33 cellular contexts compared by ENCODE assay signal in genomic region chr6:41709375-41709774, GRCh38. TPM values are rescaled to one million over a fixed set of nuclear protein-coding genes. Genes with fewer than 3 reads are reported as not detected.
"Had no signal": no experiment of that assay in that cellular context is flagged by ENCODE, and none has a peak within 500 bp of the region (broad histone marks: within the 10 kb centered on the region; RNA-seq: fewer than 3 reads in every experiment).

No MANE protein-coding gene starts in this region.

- FAIRE-seq: endothelial cell of umbilical vein, keratinocyte had no signal

- DNase-seq: activated CD4-positive, alpha-beta T cell treated with anti-CD3 and anti-CD28 coated beads, Interleukin-2, amount 50 U/mL, for 1 hour; activated CD8-positive, alpha-beta T cell treated with anti-CD3 and anti-CD28 coated beads for 36 hours; activated gamma-delta T cell treated with Interleukin-2 at 50 U/mL for 16 hours; activated naive CD4-positive, alpha-beta T cell treated with anti-CD3 and anti-CD28 coated beads, Interleukin-2, amount 50 U/mL, for 16 hours; activated T-cell treated with anti-CD3 and anti-CD28 coated beads, Interleukin-2, amount 50 U/mL, for 4 hours; anterior cingulate cortex; cerebellar nuclear complex; left colon; natural killer cell; occipital lobe; stimulated activated CD4-positive, alpha-beta T cell treated with anti-CD3 and anti-CD28 coated beads, Interleukin-1b, Interleukin-23, amount 100 ng/mL, for 48 hours; stimulated activated CD4-positive, alpha-beta T cell treated with anti-CD3 and anti-CD28 coated beads, Interleukin-4, amount 100 ng/mL, for 4 hours; stimulated activated CD8-positive, alpha-beta memory T cell treated with anti-CD3 and anti-CD28 coated beads, Interleukin-4, amount 100 ng/mL, for 48 hours; stimulated activated naive CD4-positive, alpha-beta T cell treated with Interleukin-2 at 50 U/mL for 16 hours; T-helper 2 cell; uterus had no signal

- H3K9ac ChIP-seq: neural progenitor cell, parathyroid adenoma had no signal

- H3K27ac ChIP-seq: coronary artery, hepatocyte, neural progenitor cell, parathyroid adenoma, right atrium auricular region, thoracic aorta, uterus had no signal

- H3K27ac Mint-ChIP-seq: neural progenitor cell, type B pancreatic cell, WTC11 had no signal

- H3K4me2 ChIP-seq: hepatocyte, neural progenitor cell, smooth muscle cell had no signal

- H3K36me3 ChIP-seq: gastroesophageal sphincter, neural progenitor cell, right atrium auricular region, thoracic aorta, uterus had no signal

- ATAC-seq: activated CD8-positive, alpha-beta T cell treated with anti-CD3 and anti-CD28 coated beads for 36 hours; activated T-cell treated with anti-CD3 and anti-CD28 coated beads, Interleukin-2, amount 50 U/mL, for 4 hours; activated T-helper 17 cell treated with anti-CD3 and anti-CD28 coated beads, Interleukin-2, amount 50 U/mL, for 72 hours; gastroesophageal sphincter; left colon; natural killer cell; WTC11 had no signal

- H3K27me3 Mint-ChIP-seq: activated CD8-positive, alpha-beta T cell treated with anti-CD3 and anti-CD28 coated beads for 36 hours; activated T-helper 17 cell treated with anti-CD3 and anti-CD28 coated beads, Interleukin-2, amount 50 U/mL, for 72 hours; memory B cell had no signal

- H3K9me3 ChIP-seq: gastroesophageal sphincter, right atrium auricular region, thoracic aorta, uterus had no signal

- H3K27me3 ChIP-seq: gastroesophageal sphincter, hepatocyte, neural progenitor cell, right atrium auricular region, uterus had no signal

- H3K36me3 Mint-ChIP-seq: natural killer cell, neural progenitor cell, type B pancreatic cell, WTC11 had no signal

- H3K4me3 Mint-ChIP-seq: activated CD8-positive, alpha-beta T cell treated with anti-CD3 and anti-CD28 coated beads for 36 hours; activated T-cell treated with anti-CD3 and anti-CD28 coated beads, Interleukin-2, amount 50 U/mL, for 4 hours; activated T-helper 17 cell treated with anti-CD3 and anti-CD28 coated beads, Interleukin-2, amount 50 U/mL, for 72 hours; memory B cell; neural progenitor cell; type B pancreatic cell; WTC11 had no signal

- H3K4me3 ChIP-seq: coronary artery, gastroesophageal sphincter, hepatocyte, neural progenitor cell, right atrium auricular region, smooth muscle cell, thoracic aorta, uterus had no signal

- H3K4me1 ChIP-seq: neural progenitor cell had no signal

- H3K9me3 Mint-ChIP-seq: activated CD8-positive, alpha-beta T cell treated with anti-CD3 and anti-CD28 coated beads for 36 hours; activated T-cell treated with anti-CD3 and anti-CD28 coated beads, Interleukin-2, amount 50 U/mL, for 4 hours; activated T-helper 17 cell treated with anti-CD3 and anti-CD28 coated beads, Interleukin-2, amount 50 U/mL, for 72 hours; memory B cell; natural killer cell; neural progenitor cell; type B pancreatic cell; WTC11 had no signal

RNA-seq across cellular contexts. Expression of gene PGC, which starts 37.8 kb away (rescaled TPM):
- total RNA-seq: activated CD8-positive, alpha-beta T cell treated with anti-CD3 and anti-CD28 coated beads for 36 hours; activated T-helper 17 cell treated with anti-CD3 and anti-CD28 coated beads, Interleukin-2, amount 50 U/mL, for 72 hours; endothelial cell of umbilical vein; fibroblast of lung; fibroblast of villous mesenchyme; left colon; natural killer cell; occipital lobe; pulmonary artery endothelial cell; right atrium auricular region; smooth muscle cell had no signal
